Comparison of ENCODE assay signal across 10 cellular contexts in the genomic region with DNA sequence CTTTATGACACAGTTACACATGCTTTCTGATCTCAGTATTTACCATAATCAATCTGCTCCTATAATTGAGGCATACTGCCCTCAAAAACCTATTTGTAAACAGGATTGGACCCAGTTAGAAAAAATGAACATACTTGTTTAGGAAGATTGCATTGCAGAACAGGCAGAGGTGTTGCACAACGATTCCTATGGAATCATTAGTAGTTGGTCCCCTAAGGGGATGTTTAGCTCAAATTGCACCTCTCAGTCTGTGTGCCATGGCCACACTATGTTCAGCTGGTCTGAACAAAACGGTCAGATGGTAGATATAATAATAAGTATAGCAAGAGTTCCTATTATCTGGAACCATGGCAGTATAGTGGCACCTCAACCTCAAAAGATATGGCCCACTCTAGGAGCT. TPM values are rescaled to one million over a fixed set of nuclear protein-coding genes. Genes with fewer than 3 reads are reported as not detected.
"Had no signal": no experiment of that assay in that cellular context is flagged by ENCODE, and none has a peak within 500 bp of the region (broad histone marks: within the 10 kb centered on the region; RNA-seq: fewer than 3 reads in every experiment).

No MANE protein-coding gene starts in this region.

RNA-seq across cellular contexts. Expression of gene SLC22A16, which starts 28.5 kb away (rescaled TPM):
- total RNA-seq: OCI-LY7, PC-3, PC-9, Peyer's patch, Right ventricle myocardium superior, RPMI7951, SJCRH30, SJSA1, SK-MEL-5 had no signal
- polyA plus RNA-seq: SK-N-SH had no signal
